15 cellular contexts compared by ENCODE assay signal in genomic region chr4:171983935-171984805, GRCh38.
"Had no signal": no experiment of that assay in that cellular context is flagged by ENCODE, and none has a peak within 500 bp of the region (broad histone marks: within the 10 kb centered on the region; RNA-seq: fewer than 3 reads in every experiment).

No MANE protein-coding gene starts in this region.

- DNase-seq: activated CD4-positive, alpha-beta memory T cell treated with anti-CD3 and anti-CD28 coated beads, Interleukin-2, amount 10 ng/mL, durations not matched to agents 7 days and 5 days; activated CD4-positive, alpha-beta T cell treated with anti-CD3 and anti-CD28 coated beads for 36 hours; activated CD8-positive, alpha-beta memory T cell treated with anti-CD3 and anti-CD28 coated beads, Interleukin-2, amount 50 U/mL, for 4 hours; activated naive CD4-positive, alpha-beta T cell; aorta; effector CD4-positive, alpha-beta T cell; gastrocnemius medialis; kidney glomerular epithelial cell; stomach; uterus had no signal

- H3K27ac ChIP-seq: coronary artery, gastrocnemius medialis, neutrophil, right atrium auricular region, skin epidermis, stomach, uterus had no signal

- H3K9me3 ChIP-seq: gastrocnemius medialis, neutrophil, right atrium auricular region, uterus had no signal

- H3K36me3 ChIP-seq: gastrocnemius medialis, neutrophil, right atrium auricular region, stomach, uterus had no signal

- H3K36me3 Mint-ChIP-seq: mesothelial cell of epicardium had no signal

- ATAC-seq: activated CD4-positive, alpha-beta T cell treated with anti-CD3 and anti-CD28 coated beads for 36 hours; gastrocnemius medialis had no signal

- H3K27me3 ChIP-seq: gastrocnemius medialis, neutrophil, right atrium auricular region, stomach, uterus had no signal

- H3K4me1 ChIP-seq: gastrocnemius medialis, right atrium auricular region, stomach, uterus had no signal

- H3K4me3 Mint-ChIP-seq: activated CD4-positive, alpha-beta memory T cell treated with anti-CD3 and anti-CD28 coated beads, Interleukin-2, amount 10 ng/mL, durations not matched to agents 7 days and 5 days; activated CD4-positive, alpha-beta T cell treated with anti-CD3 and anti-CD28 coated beads for 36 hours; mesothelial cell of epicardium had no signal

- H3K4me1 Mint-ChIP-seq: activated CD4-positive, alpha-beta memory T cell treated with anti-CD3 and anti-CD28 coated beads, Interleukin-2, amount 10 ng/mL, durations not matched to agents 7 days and 5 days; activated CD4-positive, alpha-beta T cell treated with anti-CD3 and anti-CD28 coated beads for 36 hours had no signal

- H3K27ac Mint-ChIP-seq: activated CD4-positive, alpha-beta memory T cell treated with anti-CD3 and anti-CD28 coated beads, Interleukin-2, amount 10 ng/mL, durations not matched to agents 7 days and 5 days; activated CD4-positive, alpha-beta T cell treated with anti-CD3 and anti-CD28 coated beads for 36 hours; mesothelial cell of epicardium had no signal

- H3K4me3 ChIP-seq: coronary artery, gastrocnemius medialis, right atrium auricular region, skin epidermis, stomach, uterus had no signal

- H3K27me3 Mint-ChIP-seq: activated CD4-positive, alpha-beta memory T cell treated with anti-CD3 and anti-CD28 coated beads, Interleukin-2, amount 10 ng/mL, durations not matched to agents 7 days and 5 days; activated CD4-positive, alpha-beta T cell treated with anti-CD3 and anti-CD28 coated beads for 36 hours had no signal

- H3K9me3 Mint-ChIP-seq: mesothelial cell of epicardium had no signal
